8 cellular contexts compared by ENCODE assay signal in the genomic region with DNA sequence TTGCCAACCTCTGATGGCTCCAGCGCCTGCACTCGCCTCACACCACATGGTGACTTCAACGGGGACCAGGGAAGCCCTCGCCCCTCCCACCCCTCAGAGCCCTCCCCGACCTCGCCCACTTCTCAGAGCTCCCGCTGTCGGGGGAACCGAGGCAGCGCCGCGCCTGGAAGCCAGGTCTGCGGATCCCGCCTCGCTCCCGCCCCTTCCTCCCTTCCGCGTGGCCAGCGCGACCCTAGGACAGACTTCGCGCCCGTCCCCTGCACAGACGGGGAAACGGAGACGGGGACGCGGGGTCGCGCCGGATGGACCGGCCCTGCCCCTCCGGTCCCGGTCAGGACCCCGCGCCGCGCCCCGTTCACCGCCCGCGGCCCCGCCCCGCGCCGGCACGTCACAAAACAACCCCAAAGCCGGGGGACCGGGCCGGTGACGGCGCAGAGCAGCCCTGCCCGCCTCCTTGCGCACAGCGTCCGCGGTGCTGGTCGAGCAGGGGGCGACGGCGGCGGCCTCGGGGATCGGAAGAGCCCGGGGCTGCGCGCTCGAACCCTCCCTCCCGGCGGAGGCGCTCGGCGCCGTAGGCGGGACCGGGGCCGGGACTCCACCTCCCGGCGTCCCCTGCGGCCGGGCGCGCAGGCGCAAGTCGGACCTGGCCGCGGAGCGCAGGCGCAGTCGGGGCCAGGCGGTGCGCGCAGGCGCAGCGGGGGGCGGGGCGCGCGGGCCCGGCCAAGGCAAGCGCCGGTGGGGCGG. TPM values are rescaled to one million over a fixed set of nuclear protein-coding genes. Genes with fewer than 3 reads are reported as not detected.
DNase-seq lines count a peak whose midpoint lies in the region; FAIRE-seq and TF ChIP-seq lines count a peak whose summit lies in the region.

No MANE protein-coding gene starts in this region.

- H3K27me3 Mint-ChIP-seq in HFFc6 (ENCODE audit: insufficient read depth), result peaks cover 1% of the 10 kb centered on the region; the same call in 1 of the 2 replicates

- H3K4me1 Mint-ChIP-seq in HFFc6 (ENCODE audit: low read depth), result peaks cover 15% of the 10 kb centered on the region

- H3K36me3 Mint-ChIP-seq in HFFc6 (ENCODE audit: low read depth), result no peaks in the 10 kb centered on the region

- peaks cover 9% of the 10 kb centered on the region for H3K36me3 ChIP-seq in right atrium auricular region

- DNase-seq in GM10248 (ENCODE audit: extremely low spot score) (peak; percentile 99), HFFc6 (peak; percentile 54), NCI-H1048 (lab: John Stamatoyannopoulos, UW) (peak; percentile 77), T-helper 1 cell (peak; percentile 78 to 92 (median 79)), amniotic stem cell (lab: John Stamatoyannopoulos, UW) (peak; percentile 68), right atrium auricular region (ENCODE audit: low spot score) (peak; percentile 75), putamen (ENCODE audit: low spot score) (peak; percentile 77), urothelium cell line (ENCODE audit: low spot score) (peak; percentile 93)

- POLR2A ChIA-PET in GM10248 (lab: Yijun Ruan, JAX), result interaction anchor here (0.6 to 1.6 kb wide), 6 partner anchors 9 to 24 kb away, joined by 3 to 11 read pairs (median 4); no protein-coding TSS in a partner anchor

- H3K4me3 ChIP-seq in right atrium auricular region, result peak overlapping the region; percentile 97 to 99

- no peaks in the 10 kb centered on the region for H3K9me3 ChIP-seq in right atrium auricular region

- H3K27me3 ChIP-seq in right atrium auricular region, result no peaks in the 10 kb centered on the region

- H3K9me3 Mint-ChIP-seq in HFFc6, result no peaks in the 10 kb centered on the region

- peak overlapping the region; percentile 54 for H3K27ac Mint-ChIP-seq in HFFc6

- CTCF ChIA-PET in GM10248 (lab: Yijun Ruan, JAX), result interaction anchor here (0.8 to 6.4 kb wide), 9 partner anchors 9 to 98 kb away, joined by 3 to 79 read pairs (median 4); no protein-coding TSS in a partner anchor

- peak overlapping the region; percentile 95 to 97 for H3K27ac ChIP-seq in right atrium auricular region

- peak overlapping the region; percentile 82 for H3K4me3 Mint-ChIP-seq in HFFc6

- TF ChIP-seq CTCF in GM10248 (IDR thresholded peaks at IDR 0.05; ENCODE audit: control extremely low read depth, extremely low read depth, low read depth, missing control alignments) (no peak), HFFc6 (IDR thresholded peaks at IDR 0.05) (peak; percentile 20; the same call in 1 of the 2 replicates), right atrium auricular region (IDR thresholded peaks at IDR 0.05) (no peak)

- FAIRE-seq in urothelium cell line (lab: Jason Lieb, UNC), result no peak

- peaks cover 0 to 33% of the 10 kb centered on the region in 2 donors for H3K4me1 ChIP-seq in right atrium auricular region

RNA-seq across cellular contexts. Expression of gene CDC34, which starts 0.4 kb away (rescaled TPM):
- 10 to 100 TPM; 63.8 to 79.9 (median 64.6) TPM for total RNA-seq in HFFc6 (2021; fragmentation: NEBNext Ultra II Directional; extraction: Animal tissue kit (Norgen Biotek cat#: 25700))
- 10 to 100 TPM; 55.8 to 75.0 TPM for total RNA-seq in right atrium auricular region

RNA-seq across cellular contexts. Expression of gene GZMM, which starts 12.7 kb away (rescaled TPM):
- total RNA-seq in HFFc6 (2021; fragmentation: NEBNext Ultra II Directional; extraction: Animal tissue kit (Norgen Biotek cat#: 25700)), result under 1 TPM in 1 of 6 experiments, not detected in 5; 0.24 TPM
- total RNA-seq in right atrium auricular region, result under 1 TPM in 1 of 2 donors, not detected in 1; 0.79 TPM

RNA-seq across cellular contexts. Expression of gene TPGS1, which starts 23.9 kb away (rescaled TPM):
- total RNA-seq in HFFc6 (2021; fragmentation: NEBNext Ultra II Directional; extraction: Animal tissue kit (Norgen Biotek cat#: 25700)), result 10 to 100 TPM; 20.2 to 24.7 (median 21.1) TPM
- total RNA-seq in right atrium auricular region, result 10 to 100 TPM; 30.3 to 33.2 TPM

RNA-seq across cellular contexts. Expression of gene MADCAM1, which starts 34.9 kb away (rescaled TPM):
- total RNA-seq in HFFc6 (2021; fragmentation: NEBNext Ultra II Directional; extraction: Animal tissue kit (Norgen Biotek cat#: 25700)), result under 1 TPM; 0.11 to 0.47 (median 0.21) TPM
- total RNA-seq in right atrium auricular region, result not detected

RNA-seq across cellular contexts. Expression of gene BSG, which starts 41.2 kb away (rescaled TPM):
- 100 to 1,000 TPM; 422 to 534 (median 465) TPM for total RNA-seq in HFFc6 (2021; fragmentation: NEBNext Ultra II Directional; extraction: Animal tissue kit (Norgen Biotek cat#: 25700))
- total RNA-seq in right atrium auricular region, result 1,000 to 10,000 TPM; 1,033 to 1,569 TPM

Comparison
In these comparisons a context has a peak if more than half of its experiments do, and no peak if none do; other contexts are left out.
1. Peak in every context shown above with its lines: DNase-seq, H3K4me3 ChIP-seq and H3K27ac ChIP-seq.